ENCODE assay signal across 8 cellular contexts in genomic region chr10:127990132-127990788, GRCh38.
DNase-seq lines count a peak whose midpoint lies in the region; ATAC-seq and TF ChIP-seq lines count a peak whose summit lies in the region.
"Not testable (repeated sequence)": the region's sequence is repeated elsewhere in the genome, so short reads cannot be mapped to it uniquely, and the experiment has no call there.

No MANE protein-coding gene starts in this region.

- not testable (repeated sequence) for H3K9me3 Mint-ChIP-seq in CD8-positive, alpha-beta T cell; activated CD4-positive, alpha-beta memory T cell treated with anti-CD3 and anti-CD28 coated beads for 36 hours; activated naive CD4-positive, alpha-beta T cell treated with anti-CD3 and anti-CD28 coated beads, Interleukin-2, amount 50 U/mL, for 72 hours

- H3K27ac ChIP-seq in CD8-positive, alpha-beta T cell (ENCODE audit: low read depth, low read length) = not testable (repeated sequence)
- peak overlapping the region; percentile 78 to 86 for H3K27ac ChIP-seq in left lung
- H3K27ac ChIP-seq in smooth muscle cell (ENCODE audit: low read depth) = peak overlapping the region; percentile 99
- peak overlapping the region; percentile 66 to 74 (median 71) for H3K27ac ChIP-seq in upper lobe of left lung

- H3K27ac Mint-ChIP-seq in CD8-positive, alpha-beta T cell = not testable (repeated sequence)
- peak overlapping the region; percentile 92 for H3K27ac Mint-ChIP-seq in activated CD4-positive, alpha-beta memory T cell treated with anti-CD3 and anti-CD28 coated beads for 36 hours
- peak overlapping the region; percentile 86 to 99 for H3K27ac Mint-ChIP-seq in activated naive CD4-positive, alpha-beta T cell treated with anti-CD3 and anti-CD28 coated beads, Interleukin-2, amount 50 U/mL, for 72 hours

- POLR2A ChIA-PET in CD8-positive, alpha-beta T cell (lab: Charles Lee) = not testable (repeated sequence)
- POLR2A ChIA-PET in activated CD4-positive, alpha-beta memory T cell treated with anti-CD3 and anti-CD28 coated beads for 36 hours (lab: Charles Lee) = interaction anchor here (1.8 to 2.2 kb wide), 2 partner anchors 58 to 73 kb away, joined by 13 to 17 read pairs; no protein-coding TSS in a partner anchor

- peak overlapping the region; percentile 71 for H3K4me2 ChIP-seq in smooth muscle cell

- H3K36me3 Mint-ChIP-seq in CD8-positive, alpha-beta T cell; activated CD4-positive, alpha-beta memory T cell treated with anti-CD3 and anti-CD28 coated beads for 36 hours; activated naive CD4-positive, alpha-beta T cell treated with anti-CD3 and anti-CD28 coated beads, Interleukin-2, amount 50 U/mL, for 72 hours: not testable (repeated sequence)

- H3K27me3 Mint-ChIP-seq in CD8-positive, alpha-beta T cell (ENCODE audit: low read depth); activated CD4-positive, alpha-beta memory T cell treated with anti-CD3 and anti-CD28 coated beads for 36 hours: not testable (repeated sequence)

- not testable (repeated sequence) for TF ChIP-seq CTCF in CD8-positive, alpha-beta T cell (IDR thresholded peaks at IDR 0.05); epithelial cell of esophagus (IDR thresholded peaks at IDR 0.05; ENCODE audit: insufficient read depth, low read depth, low read length, missing control alignments); left lung (IDR thresholded peaks at IDR 0.05); smooth muscle cell (IDR thresholded peaks at IDR 0.05; ENCODE audit: borderline replicate concordance, insufficient read depth, poor library complexity, severe bottlenecking); upper lobe of left lung (IDR thresholded peaks at IDR 0.05)

- peak overlapping the region; percentile 60 for H3K4me3 Mint-ChIP-seq in CD8-positive, alpha-beta T cell
- peak overlapping the region; percentile 29 for H3K4me3 Mint-ChIP-seq in activated CD4-positive, alpha-beta memory T cell treated with anti-CD3 and anti-CD28 coated beads for 36 hours

- H3K27me3 ChIP-seq in CD8-positive, alpha-beta T cell (ENCODE audit: insufficient read depth, low read length); left lung; smooth muscle cell (ENCODE audit: low read depth); upper lobe of left lung: not testable (repeated sequence)

- H3K9me3 ChIP-seq in CD8-positive, alpha-beta T cell (ENCODE audit: low read length); left lung; smooth muscle cell (replicated peaks; ENCODE audit: low read depth); upper lobe of left lung: not testable (repeated sequence)

- not testable (repeated sequence) for H3K79me2 ChIP-seq in smooth muscle cell (ENCODE audit: low read depth)

- H3K36me3 ChIP-seq in CD8-positive, alpha-beta T cell (ENCODE audit: insufficient read depth, low read length); left lung; smooth muscle cell (ENCODE audit: low read depth); upper lobe of left lung: not testable (repeated sequence)

- peaks cover 11% of the 10 kb centered on the region for H3K4me1 ChIP-seq in CD8-positive, alpha-beta T cell (ENCODE audit: insufficient read depth, low read length)
- peaks cover 20 to 59% of the 10 kb centered on the region in 2 donors for H3K4me1 ChIP-seq in left lung
- peaks cover 36% of the 10 kb centered on the region for H3K4me1 ChIP-seq in smooth muscle cell (ENCODE audit: low read depth)
- peaks cover 30 to 50% (median 46%) of the 10 kb centered on the region in 4 donors for H3K4me1 ChIP-seq in upper lobe of left lung

- CTCF ChIA-PET in CD8-positive, alpha-beta T cell (lab: Charles Lee) = interaction anchor here (1.3 to 2.2 kb wide), 2 partner anchors 21 to 79 kb away, joined by 4 to 7 read pairs; no protein-coding TSS in a partner anchor
- CTCF ChIA-PET in activated CD4-positive, alpha-beta memory T cell treated with anti-CD3 and anti-CD28 coated beads for 36 hours (lab: Charles Lee) = interaction anchor here (0.7 to 3.1 kb wide), 4 partner anchors 20 to 83 kb away, joined by 3 to 25 read pairs (median 4); partner anchors contain the start of gene PTPRE

- H4K20me1 ChIP-seq in smooth muscle cell (ENCODE audit: low read depth) = not testable (repeated sequence)

- not testable (repeated sequence) for DNase-seq in CD8-positive, alpha-beta T cell; smooth muscle cell (lab: John Stamatoyannopoulos, UW; ENCODE audit: unreplicated experiment); upper lobe of left lung
- DNase-seq in RKO (ENCODE audit: low spot score) (peak; percentile 85), epithelial cell of esophagus (ENCODE audit: low read depth) (peak; percentile 59), left lung (peak in 1 of 2 donors; percentile 28)
- DNase-seq in activated CD4-positive, alpha-beta memory T cell treated with anti-CD3 and anti-CD28 coated beads for 36 hours = peak; percentile 57
- peak in 1 of 2 donors; percentile 29 for DNase-seq in activated naive CD4-positive, alpha-beta T cell treated with anti-CD3 and anti-CD28 coated beads, Interleukin-2, amount 50 U/mL, for 72 hours (ENCODE audit: low spot score in 2 of 2)

- H2AFZ ChIP-seq in smooth muscle cell (ENCODE audit: low read depth) = not testable (repeated sequence)

- H3K9ac ChIP-seq in smooth muscle cell (ENCODE audit: low read depth) = peak overlapping the region; percentile 92

- peaks cover 14% of the 10 kb centered on the region for H3K4me1 Mint-ChIP-seq in CD8-positive, alpha-beta T cell (ENCODE audit: low read depth)
- peaks cover 57% of the 10 kb centered on the region for H3K4me1 Mint-ChIP-seq in activated CD4-positive, alpha-beta memory T cell treated with anti-CD3 and anti-CD28 coated beads for 36 hours (ENCODE audit: low read depth)

- ATAC-seq in CD8-positive, alpha-beta T cell = peak; percentile 66
- ATAC-seq in activated naive CD4-positive, alpha-beta T cell treated with anti-CD3 and anti-CD28 coated beads, Interleukin-2, amount 50 U/mL, for 72 hours = peak; percentile 82 to 84
- peak; percentile 30 for ATAC-seq in left lung
- not testable (repeated sequence) for ATAC-seq in upper lobe of left lung (ENCODE audit: low FRiP score in 2 of 2)

- intact Hi-C loops in CD8-positive, alpha-beta T cell (cut with DNase I, micrococcal nuclease) = loop anchor here in 1 of 2 experiments (1.0 kb wide), 1 partner anchor 24 kb away; no protein-coding TSS in a partner anchor
- intact Hi-C loops in activated CD4-positive, alpha-beta memory T cell treated with anti-CD3 and anti-CD28 coated beads for 36 hours (cut with micrococcal nuclease) = loop anchor here (2.0 to 5.0 kb wide), 2 partner anchors 45 to 83 kb away; partner anchors contain the start of gene PTPRE
- intact Hi-C loops in left lung (cut with DNase I) = not testable (repeated sequence)

- 44% methylated on average over 9 of the region's 9 CpGs for WGBS in smooth muscle cell (ENCODE audit: low lambda C conversion rate)
- WGBS in upper lobe of left lung, 2 donors = 57 to 64% methylated on average over 9 of the region's 9 CpGs

- TF ChIP-seq POLR2A in upper lobe of left lung (IDR thresholded peaks at IDR 0.05) = not testable (repeated sequence)

- H3K4me3 ChIP-seq in CD8-positive, alpha-beta T cell (ENCODE audit: low read depth, low read length); epithelial cell of esophagus (ENCODE audit: low read length); left lung; smooth muscle cell; upper lobe of left lung: not testable (repeated sequence)

- peaks cover 17% of the 10 kb centered on the region for H3F3A ChIP-seq in smooth muscle cell (ENCODE audit: low read depth)

- TF ChIP-seq EP300 in upper lobe of left lung (IDR thresholded peaks at IDR 0.05) = not testable (repeated sequence)
